In the genomic region with DNA sequence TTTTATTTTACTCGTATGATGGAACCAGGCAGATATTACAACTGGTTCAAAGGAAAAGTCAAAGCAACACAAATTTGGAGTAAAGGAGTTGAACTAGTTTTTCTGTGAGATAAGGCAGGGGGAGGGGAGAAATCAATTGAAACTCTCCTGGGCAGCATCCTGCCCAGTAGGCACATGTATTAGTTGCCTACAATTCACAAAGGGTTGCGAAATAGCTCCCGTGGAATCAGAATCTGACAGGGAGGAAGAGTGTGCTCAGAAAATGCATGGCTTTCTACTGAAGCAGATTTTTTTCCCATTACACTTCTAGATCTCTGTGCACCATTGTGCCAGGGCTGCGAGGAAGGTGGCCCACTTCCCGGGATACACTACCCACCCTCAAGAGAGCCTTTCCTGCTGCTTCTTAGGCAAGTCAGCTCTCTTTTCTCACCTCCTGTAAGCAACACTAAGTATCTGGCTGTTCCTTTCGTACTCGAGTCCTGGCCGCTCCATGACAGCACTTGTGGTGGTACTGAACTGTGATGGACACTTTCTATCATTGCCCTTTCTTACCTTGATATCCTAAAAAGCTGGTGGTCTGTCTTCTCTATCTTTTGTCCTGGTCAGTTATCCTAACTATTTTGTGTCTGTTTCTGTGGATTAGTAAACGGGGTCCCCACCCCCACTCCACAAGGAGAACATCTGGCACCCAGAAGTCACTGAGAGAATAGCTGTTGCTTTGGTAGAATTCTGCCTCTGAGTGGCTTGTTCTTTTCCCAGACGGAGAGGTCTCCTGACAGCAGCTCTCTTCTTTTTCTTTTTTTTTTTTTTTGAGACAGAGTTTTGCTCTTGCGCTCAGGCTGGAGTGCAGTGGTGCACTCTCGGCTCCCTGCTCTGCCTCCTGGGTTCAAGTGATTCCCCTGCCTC, we compare ENCODE assay signal across 1 cellular context.
TF ChIP-seq lines count a peak whose summit lies in the region.

No MANE protein-coding gene starts in this region.

TF ChIP-seq in GM12878, 131 proteins besides CTCF, POLR2A, EP300 and RAD21 (continued from another document):
- TF ChIP-seq NFXL1 (IDR thresholded peaks at IDR 0.05; ENCODE audit: borderline replicate concordance) (no peak), ATF7 (IDR thresholded peaks at IDR 0.05; ENCODE audit: low read depth) (no peak), STAT3 (IDR thresholded peaks at IDR 0.05; ENCODE audit: low read depth, low read length) (no peak), POLR2AphosphoS5 (IDR thresholded peaks at IDR 0.05; ENCODE audit: low read length) (0 out of 2 replicates have a peak, but pooled peaks have one; percentile 55), RUNX3 (IDR thresholded peaks at IDR 0.05; ENCODE audit: low read length) (peak; percentile 6; the same call in 1 of the 2 replicates), CBX5 (IDR thresholded peaks at IDR 0.05; ENCODE audit: low read depth) (no peak), KLF5 (IDR thresholded peaks at IDR 0.05; ENCODE audit: partially characterized antibody) (no peak), IRF4 (IDR thresholded peaks at IDR 0.05; ENCODE audit: low read depth, low read length) (no peak), NFIC (IDR thresholded peaks at IDR 0.05; ENCODE audit: low read depth, low read length) (no peak), KAT2A (conservative IDR thresholded peaks at IDR 0.05; ENCODE audit: control insufficient read depth, low read depth, low read length) (no peak), SMAD5 (IDR thresholded peaks at IDR 0.05; ENCODE audit: low read depth) (peak; percentile 47; the same call in 1 of the 2 replicates)
- TF ChIP-seq, protein P1, sequence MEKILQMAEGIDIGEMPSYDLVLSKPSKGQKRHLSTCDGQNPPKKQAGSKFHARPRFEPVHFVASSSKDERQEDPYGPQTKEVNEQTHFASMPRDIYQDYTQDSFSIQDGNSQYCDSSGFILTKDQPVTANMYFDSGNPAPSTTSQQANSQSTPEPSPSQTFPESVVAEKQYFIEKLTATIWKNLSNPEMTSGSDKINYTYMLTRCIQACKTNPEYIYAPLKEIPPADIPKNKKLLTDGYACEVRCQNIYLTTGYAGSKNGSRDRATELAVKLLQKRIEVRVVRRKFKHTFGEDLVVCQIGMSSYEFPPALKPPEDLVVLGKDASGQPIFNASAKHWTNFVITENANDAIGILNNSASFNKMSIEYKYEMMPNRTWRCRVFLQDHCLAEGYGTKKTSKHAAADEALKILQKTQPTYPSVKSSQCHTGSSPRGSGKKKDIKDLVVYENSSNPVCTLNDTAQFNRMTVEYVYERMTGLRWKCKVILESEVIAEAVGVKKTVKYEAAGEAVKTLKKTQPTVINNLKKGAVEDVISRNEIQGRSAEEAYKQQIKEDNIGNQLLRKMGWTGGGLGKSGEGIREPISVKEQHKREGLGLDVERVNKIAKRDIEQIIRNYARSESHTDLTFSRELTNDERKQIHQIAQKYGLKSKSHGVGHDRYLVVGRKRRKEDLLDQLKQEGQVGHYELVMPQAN (conservative IDR thresholded peaks at IDR 0.05) = no peak
